ENCODE assay signal across 9 cellular contexts in genomic region chr12:52082988-52083637, GRCh38. TPM values are rescaled to one million over a fixed set of nuclear protein-coding genes. Genes with fewer than 3 reads are reported as not detected.
A peak's percentile ranks its signal among the peaks of the same experiment; 100 is the strongest.
DNase-seq lines count a peak whose midpoint lies in the region; ATAC-seq, FAIRE-seq and TF ChIP-seq lines count a peak whose summit lies in the region.
"Had no signal": no experiment of that assay in that cellular context is flagged by ENCODE, and none has a peak within 500 bp of the region (broad histone marks: within the 10 kb centered on the region; RNA-seq: fewer than 3 reads in every experiment).

No MANE protein-coding gene starts in this region.

- ATAC-seq in gastroesophageal sphincter (peak; percentile 54), GM21526 (IDR thresholded peaks at IDR 0.05; ENCODE audit: low FRiP score, unreplicated experiment) (no peak)

- TF ChIP-seq CTCF in D721Med (IDR thresholded peaks at IDR 0.05; ENCODE audit: insufficient read depth, missing control alignments) (peak; percentile 85), gastroesophageal sphincter (IDR thresholded peaks at IDR 0.05) (peak in 3 of 4 experiments; percentile 94 to 98 (median 95)), progenitor cell of endocrine pancreas (IDR thresholded peaks at IDR 0.05; ENCODE audit: unreplicated experiment) (peak; percentile 98)

- no peak for FAIRE-seq in D721Med (lab: Jason Lieb, UNC)

- TF ChIP-seq EP300 in gastroesophageal sphincter (IDR thresholded peaks at IDR 0.05): no peak

- peaks cover 29% of the 10 kb centered on the region for H3K4me1 ChIP-seq in SJCRH30
- H3K4me1 ChIP-seq in gastroesophageal sphincter: peaks cover 0 to 43% (median 31%) of the 10 kb centered on the region in 3 donors

- WGBS in gastroesophageal sphincter (ENCODE audit: low coverage in 1 of 2), 2 donors: 19 to 20% methylated on average over 1 to 4 of the region's 11 CpGs

- H3K27ac ChIP-seq in SJCRH30 (no peak overlapping the region), gastroesophageal sphincter (peak overlapping the region in 3 of 4 donors; percentile 61 to 83 (median 78))

- H3K4me3 ChIP-seq in SJCRH30 (no peak overlapping the region), gastroesophageal sphincter (no peak overlapping the region)

- no peak for TF ChIP-seq POLR2A in gastroesophageal sphincter (IDR thresholded peaks at IDR 0.05)

- H3K9me3 Mint-ChIP-seq in progenitor cell of endocrine pancreas (ENCODE audit: low read depth): no peaks in the 10 kb centered on the region

- H3K36me3 Mint-ChIP-seq in progenitor cell of endocrine pancreas (ENCODE audit: insufficient read depth): no peaks in the 10 kb centered on the region
- H3K36me3 Mint-ChIP-seq: activated naive CD8-positive, alpha-beta T cell had no signal

- peaks cover 16% of the 10 kb centered on the region for H3K27me3 Mint-ChIP-seq in progenitor cell of endocrine pancreas

- H3K27ac Mint-ChIP-seq in progenitor cell of endocrine pancreas: no peak overlapping the region
- H3K27ac Mint-ChIP-seq: activated naive CD8-positive, alpha-beta T cell had no signal

- H3K4me3 Mint-ChIP-seq in progenitor cell of endocrine pancreas (ENCODE audit: low read depth): no peak overlapping the region
- H3K4me3 Mint-ChIP-seq: activated naive CD8-positive, alpha-beta T cell had no signal

- H3K36me3 ChIP-seq in SJCRH30 (no peaks in the 10 kb centered on the region), gastroesophageal sphincter (peaks cover 0 to 18% of the 10 kb centered on the region in 2 donors)

- H3K9me3 ChIP-seq in SJCRH30 (replicated peaks) (no peaks in the 10 kb centered on the region), gastroesophageal sphincter (no peaks in the 10 kb centered on the region)

- peaks cover 24% of the 10 kb centered on the region for H3K27me3 ChIP-seq in SJCRH30
- peaks cover 8% of the 10 kb centered on the region for H3K27me3 ChIP-seq in gastroesophageal sphincter

- peak; percentile 91 for DNase-seq in D721Med (ENCODE audit: insufficient read length, low spot score)
- peak in 45 of 76 experiments; percentile 10 to 63 (median 38) for DNase-seq in HUDEP-2 (lab: John Stamatoyannopoulos, UW; ENCODE audit: unreplicated experiment in 76 of 76)
- DNase-seq in SJCRH30: peak; percentile 66 to 85
- DNase-seq in activated gamma-delta T cell treated with Interleukin-2 at 50 U/mL for 16 hours: peak; percentile 68
- DNase-seq in progenitor cell of endocrine pancreas (ENCODE audit: low spot score, unreplicated experiment): peak; percentile 68
- DNase-seq in KG1 (lab: John Stamatoyannopoulos, UW): no peak

- peaks cover 7% of the 10 kb centered on the region for H3K4me1 Mint-ChIP-seq in progenitor cell of endocrine pancreas (ENCODE audit: low read depth)

RNA-seq across cellular contexts. Expression of gene SMIM41, which starts 3.6 kb away (rescaled TPM):
- not detected in 2 replicates for total RNA-seq in SJCRH30 (2014; rRNA removed; shearing (Covaris generic))
- total RNA-seq in gastroesophageal sphincter: 10 to 100 TPM in 1 of 4 donors, 1 to 10 TPM in 3; 4.0 to 12.8 (median 4.6) TPM
- total RNA-seq in progenitor cell of endocrine pancreas: not detected in 2 replicates

RNA-seq across cellular contexts. Expression of gene ATG101, which starts 13.3 kb away (rescaled TPM):
- total RNA-seq in SJCRH30 (2014; rRNA removed; shearing (Covaris generic)): 48.6 and 52.1 TPM in 2 replicates
- total RNA-seq in gastroesophageal sphincter (10 to 100 TPM; 36.7 to 60.2 (median 52.6) TPM), progenitor cell of endocrine pancreas (23.5 and 26.4 TPM in 2 replicates)

RNA-seq across cellular contexts. Expression of gene NR4A1, which starts 31.9 kb away (rescaled TPM):
- 9.2 and 10.0 TPM in 2 replicates for total RNA-seq in SJCRH30 (2014; rRNA removed; shearing (Covaris generic))
- total RNA-seq in gastroesophageal sphincter (10 to 100 TPM; 29.9 to 67.2 (median 35.2) TPM), progenitor cell of endocrine pancreas (21.7 and 22.8 TPM in 2 replicates)
